13 cellular contexts compared by ENCODE assay signal in the genomic region with DNA sequence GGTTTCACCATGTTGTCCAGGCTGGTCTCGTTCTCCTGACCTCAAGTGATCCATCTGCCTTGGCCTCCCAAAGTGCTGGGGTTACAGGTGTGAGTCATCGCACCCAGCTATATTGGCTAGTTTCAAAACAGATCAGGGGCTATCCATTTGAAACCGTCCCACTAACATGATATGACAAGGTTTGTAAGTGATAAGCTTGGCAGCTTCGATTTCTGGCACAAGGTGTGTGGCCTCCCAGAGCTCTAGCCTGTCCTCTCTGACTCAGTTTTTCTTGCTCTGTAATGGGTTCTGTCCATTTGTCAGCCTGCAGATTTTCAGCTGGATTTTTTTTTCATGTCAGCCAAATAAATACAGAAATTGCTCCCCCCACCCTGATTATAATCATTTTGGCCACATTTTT. TPM values are rescaled to one million over a fixed set of nuclear protein-coding genes. Genes with fewer than 3 reads are reported as not detected.
DNase-seq lines count a peak whose midpoint lies in the region; ATAC-seq and TF ChIP-seq lines count a peak whose summit lies in the region.
"Had no signal": no experiment of that assay in that cellular context is flagged by ENCODE, and none has a peak within 500 bp of the region (broad histone marks: within the 10 kb centered on the region; RNA-seq: fewer than 3 reads in every experiment).

No MANE protein-coding gene starts in this region.

- H3K27ac Mint-ChIP-seq in CD4-positive, alpha-beta T cell, result peak overlapping the region; percentile 22
- H3K27ac Mint-ChIP-seq: memory B cell had no signal

- no peak overlapping the region for H3K4me3 ChIP-seq in aorta (ENCODE audit: low read length in 2 of 2)
- H3K4me3 ChIP-seq: adrenal gland had no signal

- no peaks in the 10 kb centered on the region for H3K27me3 Mint-ChIP-seq in CD4-positive, alpha-beta T cell
- H3K27me3 Mint-ChIP-seq: effector memory CD8-positive, alpha-beta T cell had no signal

- no peaks in the 10 kb centered on the region for H3K36me3 ChIP-seq in aorta (ENCODE audit: control insufficient read depth in 1 of 2, insufficient read depth in 2 of 2, low read length in 1 of 2)
- H3K36me3 ChIP-seq: adrenal gland had no signal

- CTCF ChIA-PET in CD4-positive, alpha-beta T cell (lab: Charles Lee), result interaction anchor here (1.0 kb wide), 1 partner anchor 89 kb away, joined by 3 read pairs; no protein-coding TSS in a partner anchor

- H3K4me1 Mint-ChIP-seq in CD4-positive, alpha-beta T cell (ENCODE audit: low read depth), result peaks cover 17% of the 10 kb centered on the region

- no peak overlapping the region for H3K27ac ChIP-seq in CD4-positive, alpha-beta T cell (ENCODE audit: low read depth, low read length)
- H3K27ac ChIP-seq in aorta (ENCODE audit: low read depth in 1 of 2, low read length in 2 of 2), result no peak overlapping the region
- H3K27ac ChIP-seq: adrenal gland had no signal

- H3K9me3 ChIP-seq in CD4-positive, alpha-beta T cell (ENCODE audit: control insufficient read depth, low read length), result no peaks in the 10 kb centered on the region
- H3K9me3 ChIP-seq in aorta (ENCODE audit: control insufficient read depth, low read length), result peaks cover 2% of the 10 kb centered on the region
- H3K9me3 ChIP-seq: adrenal gland had no signal

- peaks cover 3% of the 10 kb centered on the region for H3K9me3 Mint-ChIP-seq in CD4-positive, alpha-beta T cell
- H3K9me3 Mint-ChIP-seq: effector memory CD8-positive, alpha-beta T cell had no signal

- POLR2A ChIA-PET in CD4-positive, alpha-beta T cell (lab: Charles Lee), result interaction anchor here (0.6 to 2.1 kb wide), 5 partner anchors 31 to 75 kb away, joined by 3 to 9 read pairs (median 3); a partner anchor contains a TSS

- no peaks in the 10 kb centered on the region for H3K4me1 ChIP-seq in aorta (ENCODE audit: control insufficient read depth in 1 of 2, insufficient read depth in 2 of 2, low read length in 2 of 2)
- H3K4me1 ChIP-seq: adrenal gland had no signal

- no peak for ATAC-seq in CD4-positive, alpha-beta T cell (ENCODE audit: poor library complexity)
- peak; percentile 67 for ATAC-seq in GM18867 (IDR thresholded peaks at IDR 0.05; ENCODE audit: unreplicated experiment)
- peak; percentile 62 for ATAC-seq in HG02798 (IDR thresholded peaks at IDR 0.05; ENCODE audit: poor library complexity, unreplicated experiment)
- ATAC-seq in HG02840 (IDR thresholded peaks at IDR 0.05; ENCODE audit: low FRiP score, unreplicated experiment), result no peak
- ATAC-seq in aorta (ENCODE audit: low FRiP score), result no peak
- ATAC-seq: sciatic nerve had no signal

- H3K36me3 Mint-ChIP-seq in CD4-positive, alpha-beta T cell (ENCODE audit: low read depth), result no peaks in the 10 kb centered on the region

- intact Hi-C loops in CD4-positive, alpha-beta T cell (cut with DNase I, micrococcal nuclease), result loop anchor here in 1 of 2 experiments (5.0 kb wide), 1 partner anchor 41 kb away; no protein-coding TSS in a partner anchor
- intact Hi-C loops in aorta (cut with DNase I), result no loop called here

- DNase-seq in CD4-positive, alpha-beta T cell, result no peak
- peak; percentile 81 for DNase-seq in RPMI8226
- DNase-seq in mucosa of gallbladder (ENCODE audit: low spot score), result no peak
- no peak for DNase-seq in aorta
- no peak for DNase-seq in cerebellar cortex (ENCODE audit: low spot score)
- DNase-seq: adrenal gland; effector memory CD8-positive, alpha-beta T cell; NK-92 treated with Interleukin-12 subunit alpha and Interleukin-12 subunit beta, amount 100 ng/mL, for 24 hours had no signal

- no peak overlapping the region for H3K4me3 Mint-ChIP-seq in CD4-positive, alpha-beta T cell
- H3K4me3 Mint-ChIP-seq: effector memory CD8-positive, alpha-beta T cell had no signal

- no peaks in the 10 kb centered on the region for H3K27me3 ChIP-seq in CD4-positive, alpha-beta T cell (ENCODE audit: control insufficient read depth, insufficient read depth, low read length)
- no peaks in the 10 kb centered on the region for H3K27me3 ChIP-seq in aorta (ENCODE audit: control insufficient read depth in 1 of 2, insufficient read depth in 2 of 2, low read length in 1 of 2)
- H3K27me3 ChIP-seq: adrenal gland had no signal

- WGBS in aorta, 2 donors, result 72 to 77% methylated on average over 4 of the region's 4 CpGs

- TF ChIP-seq CTCF in CD4-positive, alpha-beta T cell (IDR thresholded peaks at IDR 0.05), result no peak

RNA-seq across cellular contexts. Expression of a gene that starts 31.8 kb away (rescaled TPM):
- total RNA-seq in CD4-positive, alpha-beta T cell, result 10 to 100 TPM; 32.9 to 35.0 TPM
- total RNA-seq in mucosa of gallbladder (13.3 TPM), aorta (10 to 100 TPM; 13.2 to 13.9 TPM)
- polyA plus RNA-seq in aorta, result 1 to 10 TPM; 4.5 to 6.5 TPM

RNA-seq across cellular contexts. Expression of a gene that starts 55.5 kb away (rescaled TPM):
- total RNA-seq in CD4-positive, alpha-beta T cell, result 10 to 100 TPM; 10.1 to 10.6 TPM
- total RNA-seq in mucosa of gallbladder (17.7 TPM), aorta (10 to 100 TPM in 1 of 2 donors, 1 to 10 TPM in 1; 9.4 to 17.9 TPM)
- 1 to 10 TPM; 3.7 to 4.6 TPM for polyA plus RNA-seq in aorta

Comparison
In these comparisons a context has a peak if more than half of its experiments do, and no peak if none do; other contexts are left out.
1. ATAC-seq: peak in GM18867 (single experiment) and HG02798 (single experiment); none in CD4-positive, alpha-beta T cell (single experiment), HG02840 (single experiment) and aorta (single experiment).